11 cellular contexts compared by ENCODE assay signal in genomic region chr1:21340230-21340564, GRCh38. TPM values are rescaled to one million over a fixed set of nuclear protein-coding genes. Genes with fewer than 3 reads are reported as not detected.
DNase-seq lines count a peak whose midpoint lies in the region; ATAC-seq and TF ChIP-seq lines count a peak whose summit lies in the region.
"Had no signal": no experiment of that assay in that cellular context is flagged by ENCODE, and none has a peak within 500 bp of the region (broad histone marks: within the 10 kb centered on the region; RNA-seq: fewer than 3 reads in every experiment).

No MANE protein-coding gene starts in this region.

- no peaks in the 10 kb centered on the region for H3K9me3 ChIP-seq in endodermal cell (ENCODE audit: control insufficient read depth, low read length)
- H3K9me3 ChIP-seq in OCI-LY7 (ENCODE audit: low read length) = no peaks in the 10 kb centered on the region

- H3K27ac Mint-ChIP-seq in endodermal cell = peak overlapping the region; percentile 66

- no peaks in the 10 kb centered on the region; the same call in 1 of the 2 replicates for H3K79me2 ChIP-seq in OCI-LY7 (ENCODE audit: insufficient read depth, low read depth, low read length)

- H3K4me1 ChIP-seq in endodermal cell (ENCODE audit: control insufficient read depth, insufficient read depth, low read length) = peaks cover 36% of the 10 kb centered on the region
- peaks cover 77% of the 10 kb centered on the region for H3K4me1 ChIP-seq in rectal smooth muscle tissue (ENCODE audit: control insufficient read depth, insufficient read depth, low read length)
- peaks cover 51% of the 10 kb centered on the region for H3K4me1 ChIP-seq in OCI-LY7 (ENCODE audit: insufficient read depth, low read length, poor library complexity, severe bottlenecking)

- no peaks in the 10 kb centered on the region for H3K9me3 Mint-ChIP-seq in endodermal cell
- no peaks in the 10 kb centered on the region for H3K9me3 Mint-ChIP-seq in activated T-cell treated with anti-CD3 and anti-CD28 coated beads, Interleukin-2, amount 50 U/mL, for 4 hours
- H3K9me3 Mint-ChIP-seq: T-cell had no signal

- H3K4me3 Mint-ChIP-seq in endodermal cell = no peak overlapping the region
- no peak overlapping the region for H3K4me3 Mint-ChIP-seq in activated T-cell treated with anti-CD3 and anti-CD28 coated beads, Interleukin-2, amount 50 U/mL, for 4 hours
- H3K4me3 Mint-ChIP-seq: T-cell had no signal

- TF ChIP-seq CTCF in endodermal cell (conservative IDR thresholded peaks at IDR 0.05) (no peak), OCI-LY7 (conservative IDR thresholded peaks at IDR 0.05; ENCODE audit: low read length) (no peak)

- WGBS in endodermal cell (ENCODE audit: insufficient coverage in 1 of 2, insufficient read length in 1 of 2), 2 experiments = 84 to 89% methylated on average over 3 to 5 of the region's 5 CpGs

- H3K27me3 ChIP-seq in endodermal cell (ENCODE audit: control insufficient read depth, insufficient read depth, low read length, poor library complexity, severe bottlenecking) (no peaks in the 10 kb centered on the region), rectal smooth muscle tissue (ENCODE audit: control insufficient read depth, insufficient read depth, low read length) (no peaks in the 10 kb centered on the region)

- H3K9me2 ChIP-seq in OCI-LY7 (ENCODE audit: insufficient read depth, low read length) = no peaks in the 10 kb centered on the region

- CTCF ChIA-PET in OCI-LY7 (lab: Charles Lee; ENCODE audit: unreplicated experiment) = no interaction called here

- H2AFZ ChIP-seq in OCI-LY7 (ENCODE audit: low read length) = no peak overlapping the region

- POLR2A ChIA-PET in OCI-LY7 (lab: Charles Lee) = no interaction called here

- intact Hi-C loops in OCI-LY7 (cut with micrococcal nuclease; ENCODE audit: unreplicated experiment) = no loop called here

- H3K27ac ChIP-seq in endodermal cell (ENCODE audit: low read depth, low read length) (no peak overlapping the region), rectal smooth muscle tissue (ENCODE audit: low read depth, low read length) (peak overlapping the region; percentile 47), OCI-LY7 (ENCODE audit: low read depth, low read length, poor library complexity, severe bottlenecking) (no peak overlapping the region)

- ATAC-seq in HG03378 (IDR thresholded peaks at IDR 0.05; ENCODE audit: unreplicated experiment) = no peak
- no peak for ATAC-seq in activated T-cell treated with anti-CD3 and anti-CD28 coated beads, Interleukin-2, amount 50 U/mL, for 4 hours
- ATAC-seq: T-cell had no signal

- H3K36me3 ChIP-seq in endodermal cell (ENCODE audit: control insufficient read depth, insufficient read depth, low read length) = no peaks in the 10 kb centered on the region
- H3K36me3 ChIP-seq in rectal smooth muscle tissue (ENCODE audit: control insufficient read depth, insufficient read depth, low read length) = no peaks in the 10 kb centered on the region
- H3K36me3 ChIP-seq in OCI-LY7 (ENCODE audit: insufficient read depth, low read length) = no peaks in the 10 kb centered on the region

- H3K4me2 ChIP-seq in OCI-LY7 (ENCODE audit: low read length) = no peak overlapping the region

- peaks cover 59% of the 10 kb centered on the region for H3K4me1 Mint-ChIP-seq in endodermal cell
- H3K4me1 Mint-ChIP-seq in activated T-cell treated with anti-CD3 and anti-CD28 coated beads, Interleukin-2, amount 50 U/mL, for 4 hours (ENCODE audit: low read depth) = peaks cover 82% of the 10 kb centered on the region

- no peak overlapping the region for H3K4me3 ChIP-seq in endodermal cell (ENCODE audit: low read length)
- H3K4me3 ChIP-seq in rectal smooth muscle tissue (ENCODE audit: low read length) = no peak overlapping the region
- no peak overlapping the region for H3K4me3 ChIP-seq in OCI-LY7 (ENCODE audit: low read depth, low read length, poor library complexity, severe bottlenecking)

- peaks cover 14% of the 10 kb centered on the region for H3K27me3 Mint-ChIP-seq in endodermal cell (ENCODE audit: insufficient read depth)
- H3K27me3 Mint-ChIP-seq in activated T-cell treated with anti-CD3 and anti-CD28 coated beads, Interleukin-2, amount 50 U/mL, for 4 hours (ENCODE audit: low read depth) = no peaks in the 10 kb centered on the region
- H3K27me3 Mint-ChIP-seq: T-cell had no signal

- H3K36me3 Mint-ChIP-seq in endodermal cell (ENCODE audit: low read depth) = peaks cover 3% of the 10 kb centered on the region
- H3K36me3 Mint-ChIP-seq in activated T-cell treated with anti-CD3 and anti-CD28 coated beads, Interleukin-2, amount 50 U/mL, for 4 hours (ENCODE audit: insufficient read depth) = peaks cover 10% of the 10 kb centered on the region
- H3K36me3 Mint-ChIP-seq: T-cell had no signal

- 0 out of 2 replicates have a peak, but pooled peaks cover 5% of the 10 kb centered on the region for H4K20me1 ChIP-seq in OCI-LY7 (ENCODE audit: insufficient read depth, low read length)

- no peak overlapping the region for H3K9ac ChIP-seq in endodermal cell (ENCODE audit: extremely low read depth, low read length, poor library complexity, severe bottlenecking)
- no peak overlapping the region for H3K9ac ChIP-seq in rectal smooth muscle tissue (ENCODE audit: low read length)

- DNase-seq in DMS153 (lab: John Stamatoyannopoulos, UW) = peak; percentile 41
- peak; percentile 80 for DNase-seq in NCI-H2029 (lab: John Stamatoyannopoulos, UW)
- no peak for DNase-seq in endodermal cell
- DNase-seq in OCI-LY7 (ENCODE audit: low spot score) = no peak
- DNase-seq in activated T-cell treated with anti-CD3 and anti-CD28 coated beads, Interleukin-2, amount 50 U/mL, for 4 hours = no peak
- no peak for DNase-seq in occipital lobe (lab: John Stamatoyannopoulos, UW)
- DNase-seq: caudate nucleus; stimulated activated naive CD4-positive, alpha-beta T cell treated with Interleukin-2 at 50 U/mL for 16 hours had no signal

- BruUV-seq in OCI-LY7 (replicated peaks; lab: Mats Ljungman, UMichigan) = no TSS peak

RNA-seq across cellular contexts. Expression of gene ECE1, which starts 49.9 kb away (rescaled TPM):
- total RNA-seq in endodermal cell (10 to 100 TPM; 47.8 to 57.9 TPM), OCI-LY7 (2022) (25.3 and 32.8 TPM in 2 replicates), occipital lobe (9.5 TPM)
- 38.8 TPM for polyA plus RNA-seq in endodermal cell (2013, experiment 1 of 2)
- 42.8 TPM for polyA plus RNA-seq in endodermal cell (2013, experiment 2 of 2)
- total RNA-seq in OCI-LY7 (2014; rRNA removed; shearing (Covaris generic)) = 13.5 and 20.0 TPM in 2 replicates
- total RNA-seq in activated T-cell treated with anti-CD3 and anti-CD28 coated beads, Interleukin-2, amount 50 U/mL, for 4 hours = 100 to 1,000 TPM; 121 to 168 (median 149) TPM

Comparison
In these comparisons a context has a peak if more than half of its experiments do, and no peak if none do; other contexts are left out.
1. DNase-seq: peak in DMS153 (single experiment) and NCI-H2029 (single experiment); none in endodermal cell (single experiment), OCI-LY7 (single experiment), activated T-cell treated with anti-CD3 and anti-CD28 coated beads, Interleukin-2, amount 50 U/mL, for 4 hours (single experiment) and occipital lobe (single experiment).